In genomic region chr21:46456750-46457149, GRCh38 we compare ENCODE assay signal across 1 cellular context.
TF ChIP-seq lines count a peak whose summit lies in the region.

No MANE protein-coding gene starts in this region.

TF ChIP-seq in GM12878, 131 proteins besides CTCF, POLR2A, EP300 and RAD21 (continued from another document):
- TF ChIP-seq, protein P1, sequence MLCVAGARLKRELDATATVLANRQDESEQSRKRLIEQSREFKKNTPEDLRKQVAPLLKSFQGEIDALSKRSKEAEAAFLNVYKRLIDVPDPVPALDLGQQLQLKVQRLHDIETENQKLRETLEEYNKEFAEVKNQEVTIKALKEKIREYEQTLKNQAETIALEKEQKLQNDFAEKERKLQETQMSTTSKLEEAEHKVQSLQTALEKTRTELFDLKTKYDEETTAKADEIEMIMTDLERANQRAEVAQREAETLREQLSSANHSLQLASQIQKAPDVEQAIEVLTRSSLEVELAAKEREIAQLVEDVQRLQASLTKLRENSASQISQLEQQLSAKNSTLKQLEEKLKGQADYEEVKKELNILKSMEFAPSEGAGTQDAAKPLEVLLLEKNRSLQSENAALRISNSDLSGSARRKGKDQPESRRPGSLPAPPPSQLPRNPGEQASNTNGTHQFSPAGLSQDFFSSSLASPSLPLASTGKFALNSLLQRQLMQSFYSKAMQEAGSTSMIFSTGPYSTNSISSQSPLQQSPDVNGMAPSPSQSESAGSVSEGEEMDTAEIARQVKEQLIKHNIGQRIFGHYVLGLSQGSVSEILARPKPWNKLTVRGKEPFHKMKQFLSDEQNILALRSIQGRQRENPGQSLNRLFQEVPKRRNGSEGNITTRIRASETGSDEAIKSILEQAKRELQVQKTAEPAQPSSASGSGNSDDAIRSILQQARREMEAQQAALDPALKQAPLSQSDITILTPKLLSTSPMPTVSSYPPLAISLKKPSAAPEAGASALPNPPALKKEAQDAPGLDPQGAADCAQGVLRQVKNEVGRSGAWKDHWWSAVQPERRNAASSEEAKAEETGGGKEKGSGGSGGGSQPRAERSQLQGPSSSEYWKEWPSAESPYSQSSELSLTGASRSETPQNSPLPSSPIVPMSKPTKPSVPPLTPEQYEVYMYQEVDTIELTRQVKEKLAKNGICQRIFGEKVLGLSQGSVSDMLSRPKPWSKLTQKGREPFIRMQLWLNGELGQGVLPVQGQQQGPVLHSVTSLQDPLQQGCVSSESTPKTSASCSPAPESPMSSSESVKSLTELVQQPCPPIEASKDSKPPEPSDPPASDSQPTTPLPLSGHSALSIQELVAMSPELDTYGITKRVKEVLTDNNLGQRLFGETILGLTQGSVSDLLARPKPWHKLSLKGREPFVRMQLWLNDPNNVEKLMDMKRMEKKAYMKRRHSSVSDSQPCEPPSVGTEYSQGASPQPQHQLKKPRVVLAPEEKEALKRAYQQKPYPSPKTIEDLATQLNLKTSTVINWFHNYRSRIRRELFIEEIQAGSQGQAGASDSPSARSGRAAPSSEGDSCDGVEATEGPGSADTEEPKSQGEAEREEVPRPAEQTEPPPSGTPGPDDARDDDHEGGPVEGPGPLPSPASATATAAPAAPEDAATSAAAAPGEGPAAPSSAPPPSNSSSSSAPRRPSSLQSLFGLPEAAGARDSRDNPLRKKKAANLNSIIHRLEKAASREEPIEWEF (IDR thresholded peaks at IDR 0.05; ENCODE audit: insufficient replicate concordance, low read depth, low read length): no peak
- TF ChIP-seq ZNF24 (IDR thresholded peaks at IDR 0.05): no peak
- TF ChIP-seq, protein P2, sequence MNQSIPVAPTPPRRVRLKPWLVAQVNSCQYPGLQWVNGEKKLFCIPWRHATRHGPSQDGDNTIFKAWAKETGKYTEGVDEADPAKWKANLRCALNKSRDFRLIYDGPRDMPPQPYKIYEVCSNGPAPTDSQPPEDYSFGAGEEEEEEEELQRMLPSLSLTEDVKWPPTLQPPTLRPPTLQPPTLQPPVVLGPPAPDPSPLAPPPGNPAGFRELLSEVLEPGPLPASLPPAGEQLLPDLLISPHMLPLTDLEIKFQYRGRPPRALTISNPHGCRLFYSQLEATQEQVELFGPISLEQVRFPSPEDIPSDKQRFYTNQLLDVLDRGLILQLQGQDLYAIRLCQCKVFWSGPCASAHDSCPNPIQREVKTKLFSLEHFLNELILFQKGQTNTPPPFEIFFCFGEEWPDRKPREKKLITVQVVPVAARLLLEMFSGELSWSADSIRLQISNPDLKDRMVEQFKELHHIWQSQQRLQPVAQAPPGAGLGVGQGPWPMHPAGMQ (IDR thresholded peaks at IDR 0.05; ENCODE audit: borderline replicate concordance): no peak
- no peak for TF ChIP-seq ZNF217 (IDR thresholded peaks at IDR 0.05)
- TF ChIP-seq EGR1 (IDR thresholded peaks at IDR 0.05; ENCODE audit: borderline replicate concordance in 1 of 2, low read depth in 2 of 2, low read length in 2 of 2): no peak
- TF ChIP-seq GATAD2B (conservative IDR thresholded peaks at IDR 0.05; ENCODE audit: low read depth): no peak
- TF ChIP-seq ZNF384 (IDR thresholded peaks at IDR 0.05; ENCODE audit: borderline replicate concordance, low read depth, low read length): no peak
- TF ChIP-seq, protein P3, sequence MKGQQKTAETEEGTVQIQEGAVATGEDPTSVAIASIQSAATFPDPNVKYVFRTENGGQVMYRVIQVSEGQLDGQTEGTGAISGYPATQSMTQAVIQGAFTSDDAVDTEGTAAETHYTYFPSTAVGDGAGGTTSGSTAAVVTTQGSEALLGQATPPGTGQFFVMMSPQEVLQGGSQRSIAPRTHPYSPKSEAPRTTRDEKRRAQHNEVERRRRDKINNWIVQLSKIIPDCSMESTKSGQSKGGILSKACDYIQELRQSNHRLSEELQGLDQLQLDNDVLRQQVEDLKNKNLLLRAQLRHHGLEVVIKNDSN (IDR thresholded peaks at IDR 0.05; ENCODE audit: borderline replicate concordance, extremely low read length, insufficient read depth, low read depth, low read length): no peak
- no peak for TF ChIP-seq BACH1 (IDR thresholded peaks at IDR 0.05; ENCODE audit: borderline replicate concordance)
- TF ChIP-seq, protein P4, sequence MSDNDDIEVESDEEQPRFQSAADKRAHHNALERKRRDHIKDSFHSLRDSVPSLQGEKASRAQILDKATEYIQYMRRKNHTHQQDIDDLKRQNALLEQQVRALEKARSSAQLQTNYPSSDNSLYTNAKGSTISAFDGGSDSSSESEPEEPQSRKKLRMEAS (IDR thresholded peaks at IDR 0.05; ENCODE audit: low read depth, low read length): no peak
- no peak for TF ChIP-seq FOXM1 (IDR thresholded peaks at IDR 0.05; ENCODE audit: low read depth, low read length)
- TF ChIP-seq, protein P5, sequence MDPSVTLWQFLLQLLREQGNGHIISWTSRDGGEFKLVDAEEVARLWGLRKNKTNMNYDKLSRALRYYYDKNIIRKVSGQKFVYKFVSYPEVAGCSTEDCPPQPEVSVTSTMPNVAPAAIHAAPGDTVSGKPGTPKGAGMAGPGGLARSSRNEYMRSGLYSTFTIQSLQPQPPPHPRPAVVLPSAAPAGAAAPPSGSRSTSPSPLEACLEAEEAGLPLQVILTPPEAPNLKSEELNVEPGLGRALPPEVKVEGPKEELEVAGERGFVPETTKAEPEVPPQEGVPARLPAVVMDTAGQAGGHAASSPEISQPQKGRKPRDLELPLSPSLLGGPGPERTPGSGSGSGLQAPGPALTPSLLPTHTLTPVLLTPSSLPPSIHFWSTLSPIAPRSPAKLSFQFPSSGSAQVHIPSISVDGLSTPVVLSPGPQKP (IDR thresholded peaks at IDR 0.05; ENCODE audit: low read depth, low read length): no peak
- no peak for TF ChIP-seq SMARCA5 (IDR thresholded peaks at IDR 0.05)
- TF ChIP-seq CBX3 (IDR thresholded peaks at IDR 0.05; ENCODE audit: borderline replicate concordance, low read depth): no peak
- TF ChIP-seq BCL11A (IDR thresholded peaks at IDR 0.05; ENCODE audit: low read depth, low read length): no peak
- TF ChIP-seq USF2 (IDR thresholded peaks at IDR 0.05; ENCODE audit: borderline replicate concordance, low read depth, low read length): no peak
